In genomic region chr3:108301695-108302404, GRCh38 we compare ENCODE assay signal across 11 cellular contexts. TPM values are rescaled to one million over a fixed set of nuclear protein-coding genes. Genes with fewer than 3 reads are reported as not detected.
A peak's percentile ranks its signal among the peaks of the same experiment; 100 is the strongest.
DNase-seq lines count a peak whose midpoint lies in the region; ATAC-seq and TF ChIP-seq lines count a peak whose summit lies in the region.
"Had no signal": no experiment of that assay in that cellular context is flagged by ENCODE, and none has a peak within 500 bp of the region (broad histone marks: within the 10 kb centered on the region; RNA-seq: fewer than 3 reads in every experiment).

No MANE protein-coding gene starts in this region.

- H3K4me1 Mint-ChIP-seq in activated T-helper 2 cell treated with anti-CD3 and anti-CD28 coated beads, Interferon-gamma antibody, Interleukin-2, Interleukin-4, amounts not matched to agents 10 μg/mL and 5 μg/mL and 100 μg/mL, durations not matched to agents 14 hours and 24 hours and 36 hours (ENCODE audit: low read depth) = peaks cover 50% of the 10 kb centered on the region

- peak overlapping the region; percentile 37 for H3K4me3 Mint-ChIP-seq in activated T-helper 2 cell treated with anti-CD3 and anti-CD28 coated beads, Interferon-gamma antibody, Interleukin-2, Interleukin-4, amounts not matched to agents 10 μg/mL and 5 μg/mL and 100 μg/mL, durations not matched to agents 14 hours and 24 hours and 36 hours (ENCODE audit: low read depth)

- H3K36me3 ChIP-seq in heart left ventricle (no peaks in the 10 kb centered on the region), vagina (no peaks in the 10 kb centered on the region)
- H3K36me3 ChIP-seq: BLaER1, thoracic aorta had no signal

- no peaks in the 10 kb centered on the region for H3K27me3 Mint-ChIP-seq in activated T-helper 2 cell treated with anti-CD3 and anti-CD28 coated beads, Interferon-gamma antibody, Interleukin-2, Interleukin-4, amounts not matched to agents 10 μg/mL and 5 μg/mL and 100 μg/mL, durations not matched to agents 14 hours and 24 hours and 36 hours (ENCODE audit: low read depth)

- H3K4me1 ChIP-seq in heart left ventricle = peaks cover 0 to 7% (median 0%) of the 10 kb centered on the region in 12 donors
- peaks cover 4% of the 10 kb centered on the region for H3K4me1 ChIP-seq in vagina
- H3K4me1 ChIP-seq: BLaER1 had no signal

- 71 to 81% (median 77%) methylated on average over 5 of the region's 5 CpGs for WGBS in heart left ventricle, 4 donors

- intact Hi-C loops in activated T-helper 2 cell treated with anti-CD3 and anti-CD28 coated beads, Interferon-gamma antibody, Interleukin-2, Interleukin-4, amounts not matched to agents 10 μg/mL and 5 μg/mL and 100 μg/mL, durations not matched to agents 14 hours and 24 hours and 36 hours (cut with micrococcal nuclease) = loop anchor here (1.0 to 5.0 kb wide), 5 partner anchors 9 to 360 kb away; no protein-coding TSS in a partner anchor
- intact Hi-C loops in heart left ventricle (cut with DNase I) = no loop called here
- intact Hi-C loops in vagina (cut with DNase I) = no loop called here
- intact Hi-C loops in dorsolateral prefrontal cortex (cut with DNase I) = no loop called here

- H3K27ac ChIP-seq in heart left ventricle (no peak overlapping the region), vagina (no peak overlapping the region), dorsolateral prefrontal cortex (no peak overlapping the region)
- H3K27ac ChIP-seq: BLaER1, skin epidermis, thoracic aorta had no signal

- H3K4me3 ChIP-seq in heart left ventricle = no peak overlapping the region
- no peak overlapping the region for H3K4me3 ChIP-seq in vagina
- H3K4me3 ChIP-seq in dorsolateral prefrontal cortex = no peak overlapping the region
- H3K4me3 ChIP-seq: BLaER1, skin epidermis, thoracic aorta had no signal

- peaks cover 3% of the 10 kb centered on the region for H3K36me3 Mint-ChIP-seq in activated T-helper 2 cell treated with anti-CD3 and anti-CD28 coated beads, Interferon-gamma antibody, Interleukin-2, Interleukin-4, amounts not matched to agents 10 μg/mL and 5 μg/mL and 100 μg/mL, durations not matched to agents 14 hours and 24 hours and 36 hours (ENCODE audit: low read depth)

- no peak for TF ChIP-seq CTCF in heart left ventricle (IDR thresholded peaks at IDR 0.05)
- TF ChIP-seq CTCF in vagina (IDR thresholded peaks at IDR 0.05) = no peak
- TF ChIP-seq CTCF in dorsolateral prefrontal cortex (IDR thresholded peaks at IDR 0.05 in 54 of 56, conservative IDR thresholded peaks at IDR 0.05 in 2 of 56; ENCODE audit: low read depth in 1 of 56, partially characterized antibody in 56 of 56) = no peak

- no peaks in the 10 kb centered on the region for H3K9me3 Mint-ChIP-seq in activated T-helper 2 cell treated with anti-CD3 and anti-CD28 coated beads, Interferon-gamma antibody, Interleukin-2, Interleukin-4, amounts not matched to agents 10 μg/mL and 5 μg/mL and 100 μg/mL, durations not matched to agents 14 hours and 24 hours and 36 hours

- H3K9me3 ChIP-seq in heart left ventricle (no peaks in the 10 kb centered on the region), vagina (no peaks in the 10 kb centered on the region)
- H3K9me3 ChIP-seq: BLaER1, thoracic aorta had no signal

- no peaks in the 10 kb centered on the region for H3K27me3 ChIP-seq in heart left ventricle
- H3K27me3 ChIP-seq in vagina = no peaks in the 10 kb centered on the region
- no peaks in the 10 kb centered on the region for H3K27me3 ChIP-seq in dorsolateral prefrontal cortex
- H3K27me3 ChIP-seq: BLaER1 had no signal

- peak overlapping the region; percentile 81 for H3K27ac Mint-ChIP-seq in activated T-helper 2 cell treated with anti-CD3 and anti-CD28 coated beads, Interferon-gamma antibody, Interleukin-2, Interleukin-4, amounts not matched to agents 10 μg/mL and 5 μg/mL and 100 μg/mL, durations not matched to agents 14 hours and 24 hours and 36 hours

- peak; percentile 69 for ATAC-seq in HG03378 (IDR thresholded peaks at IDR 0.05; ENCODE audit: unreplicated experiment)
- ATAC-seq in heart left ventricle = no peak

- TF ChIP-seq POLR2A in heart left ventricle (IDR thresholded peaks at IDR 0.05) (no peak), vagina (IDR thresholded peaks at IDR 0.05) (no peak)

- peak; percentile 12 for DNase-seq in stimulated activated CD4-positive, alpha-beta T cell treated with anti-CD3 and anti-CD28 coated beads, Interleukin-1b, Interleukin-23, amount 100 ng/mL, for 48 hours
- no peak for DNase-seq in stimulated activated CD4-positive, alpha-beta T cell treated with anti-CD3 and anti-CD28 coated beads, Interleukin-2, amount 100 ng/mL, for 48 hours
- no peak for DNase-seq in activated T-helper 2 cell treated with anti-CD3 and anti-CD28 coated beads, Interferon-gamma antibody, Interleukin-2, Interleukin-4, amounts not matched to agents 10 μg/mL and 5 μg/mL and 100 μg/mL, durations not matched to agents 14 hours and 24 hours and 36 hours (ENCODE audit: low spot score)
- DNase-seq in DMS 273 treated with DMSO at 0.1 percent for 48 hours (lab: John Stamatoyannopoulos, UW) (no peak), heart left ventricle (no peak), vagina (ENCODE audit: extremely low spot score in 2 of 2) (no peak), dorsolateral prefrontal cortex (no peak)

RNA-seq across cellular contexts. Expression of gene HHLA2, which starts 5.5 kb away (rescaled TPM):
- total RNA-seq in activated T-helper 2 cell treated with anti-CD3 and anti-CD28 coated beads, Interferon-gamma antibody, Interleukin-2, Interleukin-4, amounts not matched to agents 10 μg/mL and 5 μg/mL and 100 μg/mL, durations not matched to agents 14 hours and 24 hours and 36 hours = 0.51 and 0.66 TPM in 2 replicates
- total RNA-seq in heart left ventricle (not detected), vagina (not detected), dorsolateral prefrontal cortex (1 to 10 TPM in 6 of 120 experiments, under 1 TPM in 36, not detected in 78; 0.14 to 1.8 (median 0.36) TPM)
- under 1 TPM in 1 of 2 donors, not detected in 1; 0.08 TPM for polyA plus RNA-seq in heart left ventricle
- total RNA-seq: thoracic aorta had no signal
